8 cellular contexts compared by ENCODE assay signal in genomic region chr1:45299981-45300668, GRCh38. TPM values are rescaled to one million over a fixed set of nuclear protein-coding genes. Genes with fewer than 3 reads are reported as not detected.
DNase-seq lines count a peak whose midpoint lies in the region; ATAC-seq, FAIRE-seq and TF ChIP-seq lines count a peak whose summit lies in the region.

No MANE protein-coding gene starts in this region.

- no peak overlapping the region for H3K9ac ChIP-seq in MM.1S (ENCODE audit: low read length)

- H3K79me2 ChIP-seq in MM.1S (ENCODE audit: low read length) = no peaks in the 10 kb centered on the region

- intact Hi-C loops in head of caudate nucleus (cut with DNase I) = loop anchor here (10.0 kb wide), 2 partner anchors 465 to 565 kb away; partner anchors contain the start of genes KIF2C and RNU5D-1

- H3K36me3 Mint-ChIP-seq in activated naive CD8-positive, alpha-beta T cell treated with anti-CD3 and anti-CD28 coated beads, Interleukin-2, amount 50 U/mL, for 24 hours (ENCODE audit: low read depth) = no peaks in the 10 kb centered on the region

- no peak overlapping the region for H3K4me3 Mint-ChIP-seq in activated naive CD8-positive, alpha-beta T cell treated with anti-CD3 and anti-CD28 coated beads, Interleukin-2, amount 50 U/mL, for 24 hours

- peak; percentile 73 for TF ChIP-seq CTCF in MM.1S (IDR thresholded peaks at IDR 0.05; ENCODE audit: low read length)

- peaks cover 19% of the 10 kb centered on the region for H3K4me1 Mint-ChIP-seq in activated naive CD8-positive, alpha-beta T cell treated with anti-CD3 and anti-CD28 coated beads, Interleukin-2, amount 50 U/mL, for 24 hours

- in situ Hi-C loops in G401 (cut with HindIII; ENCODE audit: low sequenced_read_pairs) = no loop called here

- no peaks in the 10 kb centered on the region for H3K9me2 ChIP-seq in MM.1S (replicated peaks; ENCODE audit: insufficient read depth, low read length)

- peak; percentile 88 for DNase-seq in G401 (ENCODE audit: low spot score)
- DNase-seq in MM.1S = peak; percentile 69
- DNase-seq in RCC 7860 (ENCODE audit: low spot score) = peak; percentile 51
- no peak for DNase-seq in activated naive CD8-positive, alpha-beta T cell treated with anti-CD3 and anti-CD28 coated beads, Interleukin-2, amount 50 U/mL, for 24 hours
- DNase-seq in head of caudate nucleus = peak in 36 of 42 donors; percentile 15 to 81 (median 52)
- peak; percentile 69 for DNase-seq in renal cortical epithelial cell (ENCODE audit: low read depth)

- FAIRE-seq in RCC 7860 (lab: Jason Lieb, UNC) = peak; percentile 67

- no peak overlapping the region for H3K27ac Mint-ChIP-seq in activated naive CD8-positive, alpha-beta T cell treated with anti-CD3 and anti-CD28 coated beads, Interleukin-2, amount 50 U/mL, for 24 hours

- no peaks in the 10 kb centered on the region for H3K9me3 Mint-ChIP-seq in activated naive CD8-positive, alpha-beta T cell treated with anti-CD3 and anti-CD28 coated beads, Interleukin-2, amount 50 U/mL, for 24 hours

- H3K36me3 ChIP-seq in MM.1S (replicated peaks; ENCODE audit: insufficient read depth, low read length) = no peaks in the 10 kb centered on the region

- no peak overlapping the region for H2AFZ ChIP-seq in MM.1S (ENCODE audit: low read length)

- peaks cover 5% of the 10 kb centered on the region; the same call in 1 of the 2 replicates for H3K4me1 ChIP-seq in MM.1S (ENCODE audit: low read length)

- H4K20me1 ChIP-seq in MM.1S (ENCODE audit: insufficient read depth, low read length) = no peaks in the 10 kb centered on the region

- no peaks in the 10 kb centered on the region for H3F3A ChIP-seq in MM.1S (ENCODE audit: insufficient read depth, low read length)

- H3K27ac ChIP-seq in MM.1S (ENCODE audit: low read length) = no peak overlapping the region

- no peak overlapping the region for H3K4me3 ChIP-seq in MM.1S (ENCODE audit: low read length)

- ATAC-seq in activated naive CD8-positive, alpha-beta T cell treated with anti-CD3 and anti-CD28 coated beads, Interleukin-2, amount 50 U/mL, for 24 hours = peak; percentile 29
- no peak for ATAC-seq in HG03354 (IDR thresholded peaks at IDR 0.05; ENCODE audit: poor library complexity, severe bottlenecking, unreplicated experiment)
- no peak for ATAC-seq in GM18511 (IDR thresholded peaks at IDR 0.05; ENCODE audit: unreplicated experiment)

- no peaks in the 10 kb centered on the region for H3K27me3 Mint-ChIP-seq in activated naive CD8-positive, alpha-beta T cell treated with anti-CD3 and anti-CD28 coated beads, Interleukin-2, amount 50 U/mL, for 24 hours

- no peaks in the 10 kb centered on the region for H3K9me3 ChIP-seq in MM.1S (replicated peaks; ENCODE audit: insufficient read depth, low read length)

- H3K4me2 ChIP-seq in MM.1S (ENCODE audit: low read depth, low read length) = no peak overlapping the region

- H3K27me3 ChIP-seq in MM.1S (replicated peaks; ENCODE audit: insufficient read depth, low read length) = no peaks in the 10 kb centered on the region

RNA-seq across cellular contexts. Expression of gene HPDL, which starts 26.6 kb away (rescaled TPM):
- not detected in 2 replicates for total RNA-seq in G401 (2014; rRNA removed; shearing (Covaris generic))
- total RNA-seq in renal cortical epithelial cell = 0.30 and 0.52 TPM in 2 replicates

RNA-seq across cellular contexts. Expression of gene TOE1, which starts 39.8 kb away (rescaled TPM):
- total RNA-seq in G401 (2014; rRNA removed; shearing (Covaris generic)) = 21.4 and 25.0 TPM in 2 replicates
- 10.4 and 13.5 TPM in 2 replicates for total RNA-seq in renal cortical epithelial cell

RNA-seq across cellular contexts. Expression of gene MUTYH, which starts 40.1 kb away (rescaled TPM):
- total RNA-seq in G401 (2014; rRNA removed; shearing (Covaris generic)) = 20.7 and 29.5 TPM in 2 replicates
- total RNA-seq in renal cortical epithelial cell = 9.4 and 13.5 TPM in 2 replicates
